ENCODE assay signal across 12 cellular contexts in the genomic region with DNA sequence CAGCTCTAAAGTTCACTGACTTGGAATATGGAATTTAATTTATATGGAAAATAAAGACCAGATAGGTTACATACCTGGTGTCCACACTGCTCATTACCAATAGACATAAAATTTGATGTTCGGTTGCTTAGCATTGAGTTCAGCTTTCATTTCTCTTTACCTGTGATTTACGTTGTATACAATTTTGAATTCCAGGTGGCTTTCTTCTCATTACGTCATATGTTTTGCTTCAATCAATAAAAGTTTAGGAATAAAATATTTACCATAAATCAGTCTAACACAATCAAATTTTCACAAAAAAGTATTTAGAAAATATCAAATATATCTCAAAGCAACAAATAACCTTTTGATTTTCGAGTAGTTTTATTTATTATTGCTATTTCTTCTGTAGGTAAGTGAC. TPM values are rescaled to one million over a fixed set of nuclear protein-coding genes. Genes with fewer than 3 reads are reported as not detected.
"Had no signal": no experiment of that assay in that cellular context is flagged by ENCODE, and none has a peak within 500 bp of the region (broad histone marks: within the 10 kb centered on the region; RNA-seq: fewer than 3 reads in every experiment).

No MANE protein-coding gene starts in this region.

- H3K9ac ChIP-seq: GM23248 had no signal

- H3K36me3 ChIP-seq: HAP-1 had no signal

- H2AFZ ChIP-seq: GM23248, GM23338 had no signal

- H3K9me3 ChIP-seq: HAP-1 had no signal

- H3K4me2 ChIP-seq: GM23338 had no signal

- FAIRE-seq: H1, H54 had no signal

- ATAC-seq: GM23338, HCT116 had no signal

- H3K4me3 ChIP-seq: GM23248, GM23338, HAP-1 had no signal

- DNase-seq: GM23248, GOT3, H7, H9, HCEC 1CT, HFFc6 had no signal

- H3K27ac ChIP-seq: GM23248 had no signal

RNA-seq across cellular contexts. Expression of a gene that starts 40.8 kb away (rescaled TPM):
- total RNA-seq: GM23248, GM23338, H1, H4, H7, H9, HFFc6 had no signal
- polyA plus RNA-seq: GM23248, GM23338, H1 had no signal
